ENCODE assay signal across 28 cellular contexts in genomic region chr4:114173968-114174367, GRCh38.
"Had no signal": no experiment of that assay in that cellular context is flagged by ENCODE, and none has a peak within 500 bp of the region (broad histone marks: within the 10 kb centered on the region; RNA-seq: fewer than 3 reads in every experiment).

No MANE protein-coding gene starts in this region.

- H3K4me3 ChIP-seq: colonic mucosa, coronary artery, dorsolateral prefrontal cortex, esophagus muscularis mucosa, esophagus squamous epithelium, gastrocnemius medialis, gastroesophageal sphincter, heart left ventricle, heart right ventricle had no signal

- ATAC-seq: effector memory CD8-positive, alpha-beta T cell; esophagus mucosa; foreskin keratinocyte; gastrocnemius medialis; gastroesophageal sphincter; heart left ventricle; heart right ventricle had no signal

- H3K4me1 ChIP-seq: colonic mucosa, esophagus squamous epithelium, foreskin keratinocyte, gastrocnemius medialis, heart left ventricle had no signal

- H3K27me3 ChIP-seq: colonic mucosa, dorsolateral prefrontal cortex, esophagus muscularis mucosa, esophagus squamous epithelium, foreskin keratinocyte, gastrocnemius medialis, gastroesophageal sphincter, heart left ventricle, heart right ventricle had no signal

- H3K36me3 ChIP-seq: colonic mucosa, esophagus muscularis mucosa, esophagus squamous epithelium, gastrocnemius medialis, gastroesophageal sphincter, heart left ventricle, heart right ventricle had no signal

- H3K27ac ChIP-seq: colonic mucosa, coronary artery, dorsolateral prefrontal cortex, epithelial cell of prostate, esophagus muscularis mucosa, esophagus squamous epithelium, foreskin keratinocyte, gastrocnemius medialis, gastroesophageal sphincter, heart left ventricle, heart right ventricle had no signal

- H3K9me3 ChIP-seq: colonic mucosa, esophagus muscularis mucosa, esophagus squamous epithelium, gastrocnemius medialis, gastroesophageal sphincter, heart left ventricle, heart right ventricle had no signal

- DNase-seq: colonic mucosa; cortex of kidney; dermis blood vessel endothelial cell; dorsolateral prefrontal cortex; effector CD4-positive, alpha-beta T cell; effector CD8-positive, alpha-beta T cell; effector memory CD4-positive, alpha-beta T cell; effector memory CD8-positive, alpha-beta T cell; endodermal cell; erythroblast; esophagus squamous epithelium; foreskin fibroblast; foreskin keratinocyte; foreskin melanocyte; gastrocnemius medialis; glutamatergic neuron; head of caudate nucleus; heart left ventricle; heart right ventricle had no signal

- FAIRE-seq: colon, endometrium, endothelial cell of umbilical vein, frontal cortex had no signal
